Comparison of ENCODE assay signal across 28 cellular contexts in the genomic region with DNA sequence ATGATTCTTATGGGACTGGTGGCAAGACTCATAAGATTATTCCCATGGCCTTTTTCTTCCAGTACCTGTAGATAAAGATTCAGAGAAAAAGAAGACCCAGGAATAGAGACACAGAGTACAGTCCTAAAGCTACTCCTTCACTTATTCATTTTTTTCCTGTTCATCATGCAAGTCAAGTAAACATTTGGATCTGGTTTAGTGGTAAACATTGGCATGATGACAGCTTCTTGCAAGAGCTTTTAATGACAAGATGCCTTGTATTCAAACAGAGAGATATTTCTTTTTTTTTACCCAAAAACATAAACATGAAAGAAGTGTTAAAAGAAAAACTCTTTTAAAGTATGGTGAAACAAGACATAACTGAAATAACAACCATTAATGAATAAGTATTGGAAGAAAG. TPM values are rescaled to one million over a fixed set of nuclear protein-coding genes. Genes with fewer than 3 reads are reported as not detected.
"Had no signal": no experiment of that assay in that cellular context is flagged by ENCODE, and none has a peak within 500 bp of the region (broad histone marks: within the 10 kb centered on the region; RNA-seq: fewer than 3 reads in every experiment).

No MANE protein-coding gene starts in this region.

- H3K4me1 Mint-ChIP-seq: WTC11 had no signal

- ATAC-seq: activated CD8-positive, alpha-beta T cell treated with anti-CD3 and anti-CD28 coated beads, Interleukin-2, amount 10 ng/mL, durations not matched to agents 7 days and 5 days; T-helper 17 cell; WTC11 had no signal

- H3K4me3 Mint-ChIP-seq: activated CD8-positive, alpha-beta T cell treated with anti-CD3 and anti-CD28 coated beads, Interleukin-2, amount 10 ng/mL, durations not matched to agents 7 days and 5 days; activated naive CD4-positive, alpha-beta T cell treated with anti-CD3 and anti-CD28 coated beads for 36 hours; activated naive CD8-positive, alpha-beta T cell; activated T-cell treated with anti-CD3 and anti-CD28 coated beads, Interleukin-2, amount 50 U/mL, for 24 hours; T-helper 17 cell; WTC11 had no signal

- H3K27me3 ChIP-seq: cardiac muscle cell had no signal

- H3K36me3 Mint-ChIP-seq: activated naive CD8-positive, alpha-beta T cell had no signal

- H3K27me3 Mint-ChIP-seq: activated T-cell treated with anti-CD3 and anti-CD28 coated beads, Interleukin-2, amount 50 U/mL, for 24 hours had no signal

- H3K36me3 ChIP-seq: brain microvascular endothelial cell, cardiac muscle cell had no signal

- H3K27ac ChIP-seq: brain microvascular endothelial cell, cardiac muscle cell, PC-9 had no signal

- H3K4me3 ChIP-seq: cardiac muscle cell, PC-9 had no signal

- DNase-seq: activated CD4-positive, alpha-beta T cell treated with anti-CD3 and anti-CD28 coated beads for 48 hours; activated CD4-positive, alpha-beta T cell treated with anti-CD3 and anti-CD28 coated beads, Interleukin-2, amount 50 U/mL, for 4 hours; activated CD4-positive, CD25-positive, alpha-beta regulatory T cell treated with anti-CD3 and anti-CD28 coated beads, Interleukin-2, amount 50 U/mL, for 72 hours; activated CD8-positive, alpha-beta memory T cell treated with anti-CD3 and anti-CD28 coated beads, Interleukin-2, amount 50 U/mL, for 48 hours; activated CD8-positive, alpha-beta T cell treated with anti-CD3 and anti-CD28 coated beads, Interleukin-2, amount 10 ng/mL, durations not matched to agents 7 days and 5 days; activated gamma-delta T cell; activated naive CD4-positive, alpha-beta T cell treated with anti-CD3 and anti-CD28 coated beads for 36 hours; activated T-cell treated with anti-CD3 and anti-CD28 coated beads, Interleukin-2, amount 50 U/mL, for 24 hours; brain microvascular endothelial cell; KG1; MV-4-11; NCI-H1092 treated with DMSO at 0.1 percent for 48 hours; NCI-H1417 treated with DMSO at 0.1 percent for 48 hours; NCI-H1694; NCI-H2029; NCI-H345; NCI-H510A; NCI-H69; NK-92 treated with Interleukin-12 subunit alpha and Interleukin-12 subunit beta, amount 100 ng/mL, for 24 hours; PC-9; SIG-M5; T-helper 17 cell; T-helper 9 cell had no signal

- H3K27ac Mint-ChIP-seq: activated CD8-positive, alpha-beta T cell treated with anti-CD3 and anti-CD28 coated beads, Interleukin-2, amount 10 ng/mL, durations not matched to agents 7 days and 5 days; activated naive CD4-positive, alpha-beta T cell treated with anti-CD3 and anti-CD28 coated beads for 36 hours; activated naive CD8-positive, alpha-beta T cell; activated T-cell treated with anti-CD3 and anti-CD28 coated beads, Interleukin-2, amount 50 U/mL, for 24 hours; T-helper 17 cell; WTC11 had no signal

RNA-seq across cellular contexts. Expression of gene CXCR2, which starts 20.2 kb away (rescaled TPM):
- total RNA-seq: LHCN-M2, MCF 10A, PC-9 had no signal

RNA-seq across cellular contexts. Expression of gene CXCR1, which starts 20.7 kb away (rescaled TPM):
- total RNA-seq: activated naive CD4-positive, alpha-beta T cell treated with anti-CD3 and anti-CD28 coated beads for 36 hours; cardiac muscle cell; LHCN-M2; PC-9; T-helper 17 cell; WTC11 had no signal
- polyA plus RNA-seq: cardiac muscle cell had no signal
